ENCODE assay signal across 1 cellular context in the genomic region with DNA sequence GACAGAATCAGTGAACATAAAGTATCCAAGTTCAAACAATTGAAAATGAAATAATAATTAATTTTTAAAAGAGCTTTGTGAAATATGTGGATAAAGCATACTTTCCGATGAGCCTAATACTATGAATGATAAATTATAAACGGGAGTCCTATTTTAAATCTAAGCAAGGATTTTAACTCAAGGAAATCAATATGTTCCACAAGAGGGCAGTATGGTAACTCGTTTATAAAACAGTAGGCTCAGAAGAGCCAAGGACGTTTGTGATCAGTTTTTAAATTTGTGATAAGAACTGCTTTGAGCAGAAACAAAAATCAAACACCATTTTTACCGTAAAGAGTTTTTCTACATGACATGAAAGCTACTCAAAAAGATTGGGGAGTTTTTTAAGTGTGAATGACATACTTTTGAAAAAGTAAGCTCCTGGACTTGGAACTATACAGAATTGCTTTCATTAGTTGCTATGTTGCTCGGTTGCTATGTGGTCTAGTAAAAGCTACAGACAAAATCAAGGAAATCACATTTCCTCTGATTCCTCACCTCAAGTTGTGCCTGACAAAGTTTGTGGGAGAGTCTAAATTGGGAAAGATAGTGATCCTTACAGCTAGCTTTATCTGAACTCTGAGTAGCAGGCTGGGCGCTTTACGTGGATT.
TF ChIP-seq lines count a peak whose summit lies in the region.

No MANE protein-coding gene starts in this region.

TF ChIP-seq in HCT116, 20 proteins besides CTCF, POLR2A, EP300 and RAD21 (continued from another document):
- no peak for TF ChIP-seq POLR2AphosphoS5 (IDR thresholded peaks at IDR 0.05; ENCODE audit: low read depth, low read length)
- no peak for TF ChIP-seq EGR1 (IDR thresholded peaks at IDR 0.05; ENCODE audit: low read depth)
- TF ChIP-seq JUND (IDR thresholded peaks at IDR 0.05), result no peak
- no peak for TF ChIP-seq SP1 (IDR thresholded peaks at IDR 0.05; ENCODE audit: low read depth)
- TF ChIP-seq ELF1 (IDR thresholded peaks at IDR 0.05; ENCODE audit: borderline replicate concordance, low read depth), result no peak
- TF ChIP-seq EZH2phosphoT487 (IDR thresholded peaks at IDR 0.05; ENCODE audit: borderline replicate concordance), result no peak
- no peak for TF ChIP-seq SIN3A (IDR thresholded peaks at IDR 0.05; ENCODE audit: low read depth)
- TF ChIP-seq YY1 (IDR thresholded peaks at IDR 0.05; ENCODE audit: extremely low read depth, insufficient replicate concordance, low read depth, low read length), result no peak
- TF ChIP-seq ZNF274 (IDR thresholded peaks at IDR 0.05; ENCODE audit: low read depth, low read length), result no peak
- TF ChIP-seq, protein P1, sequence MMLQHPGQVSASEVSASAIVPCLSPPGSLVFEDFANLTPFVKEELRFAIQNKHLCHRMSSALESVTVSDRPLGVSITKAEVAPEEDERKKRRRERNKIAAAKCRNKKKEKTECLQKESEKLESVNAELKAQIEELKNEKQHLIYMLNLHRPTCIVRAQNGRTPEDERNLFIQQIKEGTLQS (IDR thresholded peaks at IDR 0.05), result no peak
- TF ChIP-seq, protein P2, sequence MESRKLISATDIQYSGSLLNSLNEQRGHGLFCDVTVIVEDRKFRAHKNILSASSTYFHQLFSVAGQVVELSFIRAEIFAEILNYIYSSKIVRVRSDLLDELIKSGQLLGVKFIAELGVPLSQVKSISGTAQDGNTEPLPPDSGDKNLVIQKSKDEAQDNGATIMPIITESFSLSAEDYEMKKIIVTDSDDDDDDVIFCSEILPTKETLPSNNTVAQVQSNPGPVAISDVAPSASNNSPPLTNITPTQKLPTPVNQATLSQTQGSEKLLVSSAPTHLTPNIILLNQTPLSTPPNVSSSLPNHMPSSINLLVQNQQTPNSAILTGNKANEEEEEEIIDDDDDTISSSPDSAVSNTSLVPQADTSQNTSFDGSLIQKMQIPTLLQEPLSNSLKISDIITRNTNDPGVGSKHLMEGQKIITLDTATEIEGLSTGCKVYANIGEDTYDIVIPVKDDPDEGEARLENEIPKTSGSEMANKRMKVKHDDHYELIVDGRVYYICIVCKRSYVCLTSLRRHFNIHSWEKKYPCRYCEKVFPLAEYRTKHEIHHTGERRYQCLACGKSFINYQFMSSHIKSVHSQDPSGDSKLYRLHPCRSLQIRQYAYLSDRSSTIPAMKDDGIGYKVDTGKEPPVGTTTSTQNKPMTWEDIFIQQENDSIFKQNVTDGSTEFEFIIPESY (IDR thresholded peaks at IDR 0.05; ENCODE audit: extremely low read depth, insufficient replicate concordance, low read length), result no peak
